Comparison of ENCODE assay signal across 16 cellular contexts in genomic region chr9:87698069-87698809, GRCh38. TPM values are rescaled to one million over a fixed set of nuclear protein-coding genes. Genes with fewer than 3 reads are reported as not detected.
DNase-seq lines count a peak whose midpoint lies in the region; ATAC-seq and TF ChIP-seq lines count a peak whose summit lies in the region.
"Had no signal": no experiment of that assay in that cellular context is flagged by ENCODE, and none has a peak within 500 bp of the region (broad histone marks: within the 10 kb centered on the region; RNA-seq: fewer than 3 reads in every experiment).

No MANE protein-coding gene starts in this region.

- no peaks in the 10 kb centered on the region for H3K27me3 Mint-ChIP-seq in mesothelial cell of epicardium (ENCODE audit: low read depth)

- H3K9me3 ChIP-seq in right lobe of liver (no peaks in the 10 kb centered on the region), upper lobe of left lung (no peaks in the 10 kb centered on the region)

- H3K4me3 ChIP-seq in right lobe of liver (no peak overlapping the region), upper lobe of left lung (no peak overlapping the region)

- peaks cover 23% of the 10 kb centered on the region for H3K4me1 Mint-ChIP-seq in mesothelial cell of epicardium

- H3K4me3 Mint-ChIP-seq in mesothelial cell of epicardium: no peak overlapping the region
- H3K4me3 Mint-ChIP-seq: CD14-positive monocyte; CD8-positive, alpha-beta T cell had no signal

- intact Hi-C loops in right lobe of liver (cut with DNase I): no loop called here

- DNase-seq in activated CD8-positive, alpha-beta memory T cell treated with anti-CD3 and anti-CD28 coated beads for 24 hours: peak; percentile 21
- DNase-seq in activated CD8-positive, alpha-beta memory T cell treated with anti-CD3 and anti-CD28 coated beads, Interleukin-2, amount 50 U/mL, for 48 hours: no peak
- DNase-seq in right lobe of liver (no peak), mesothelial cell of epicardium (ENCODE audit: low spot score in 2 of 2, unreplicated experiment in 2 of 2) (no peak), upper lobe of left lung (peak; percentile 52 to 78)
- DNase-seq: CD8-positive, alpha-beta T cell; COR-L47; DMS153; DMS79 treated with DMSO at 0.1 percent for 48 hours; EL; HCEC 1CT had no signal

- H3K36me3 ChIP-seq in right lobe of liver (peaks cover 0 to 28% (median 13%) of the 10 kb centered on the region in 4 donors), upper lobe of left lung (peaks cover 10 to 59% (median 22%) of the 10 kb centered on the region in 4 donors)

- TF ChIP-seq CTCF in right lobe of liver (IDR thresholded peaks at IDR 0.05) (no peak), mesothelial cell of epicardium (IDR thresholded peaks at IDR 0.05; ENCODE audit: unreplicated experiment) (no peak), upper lobe of left lung (IDR thresholded peaks at IDR 0.05) (peak in 1 of 6 experiments; percentile 19)

- H3K27ac Mint-ChIP-seq in mesothelial cell of epicardium: peak overlapping the region; percentile 72
- H3K27ac Mint-ChIP-seq: CD8-positive, alpha-beta T cell had no signal

- no peaks in the 10 kb centered on the region for H3K9me3 Mint-ChIP-seq in mesothelial cell of epicardium

- ATAC-seq in right lobe of liver (peak; percentile 39 to 71 (median 46)), upper lobe of left lung (ENCODE audit: low FRiP score in 2 of 2) (peak in 1 of 2 donors; percentile 52), GM21576 (IDR thresholded peaks at IDR 0.05; ENCODE audit: unreplicated experiment) (no peak), GM21717 (IDR thresholded peaks at IDR 0.05; ENCODE audit: unreplicated experiment) (no peak), HG03045 (IDR thresholded peaks at IDR 0.05; ENCODE audit: unreplicated experiment) (no peak)
- ATAC-seq: CD8-positive, alpha-beta T cell had no signal

- TF ChIP-seq POLR2A in right lobe of liver (IDR thresholded peaks at IDR 0.05) (no peak), upper lobe of left lung (IDR thresholded peaks at IDR 0.05) (no peak)

- H3K27ac ChIP-seq in right lobe of liver: no peak overlapping the region
- H3K27ac ChIP-seq in upper lobe of left lung: no peak overlapping the region
- H3K27ac ChIP-seq: 22Rv1 had no signal

- H3K4me1 ChIP-seq in right lobe of liver (peaks cover 0 to 5% (median 0%) of the 10 kb centered on the region in 4 donors), upper lobe of left lung (peaks cover 0 to 6% (median 0%) of the 10 kb centered on the region in 4 donors)

- TF ChIP-seq EP300 in upper lobe of left lung (IDR thresholded peaks at IDR 0.05): no peak

- 57% methylated on average over 10 of the region's 14 CpGs for WGBS in right lobe of liver (ENCODE audit: insufficient coverage, low coverage, low lambda C conversion rate, missing lambda C conversion rate)
- 77 to 87% methylated on average over 10 to 14 of the region's 14 CpGs for WGBS in upper lobe of left lung, 2 donors

- H3K27me3 ChIP-seq in right lobe of liver (no peaks in the 10 kb centered on the region), upper lobe of left lung (no peaks in the 10 kb centered on the region)

- peaks cover 45% of the 10 kb centered on the region for H3K36me3 Mint-ChIP-seq in mesothelial cell of epicardium
- H3K36me3 Mint-ChIP-seq: CD8-positive, alpha-beta T cell had no signal

RNA-seq across cellular contexts. Expression of gene CTSL, which starts 27.7 kb away (rescaled TPM):
- total RNA-seq in right lobe of liver: 100 to 1,000 TPM; 135 to 221 (median 164) TPM
- 85.9 to 90.5 TPM (median 86.2 TPM) in 3 replicates for total RNA-seq in mesothelial cell of epicardium
- 100 to 1,000 TPM in 4 of 6 donors, 10 to 100 TPM in 2; 71.4 to 198 (median 144) TPM for total RNA-seq in upper lobe of left lung

Comparison
In these comparisons a context has a peak if more than half of its experiments do, and no peak if none do; other contexts are left out.
1. DNase-seq: peak in activated CD8-positive, alpha-beta memory T cell treated with anti-CD3 and anti-CD28 coated beads for 24 hours (single experiment) and upper lobe of left lung (2 of 2); none in activated CD8-positive, alpha-beta memory T cell treated with anti-CD3 and anti-CD28 coated beads, Interleukin-2, amount 50 U/mL, for 48 hours (single experiment), right lobe of liver (0 of 3) and mesothelial cell of epicardium (0 of 2).
2. ATAC-seq: peak in right lobe of liver (4 of 4); none in GM21576 (single experiment), GM21717 (single experiment) and HG03045 (single experiment).